In genomic region chr3:32455609-32456428, GRCh38 we compare ENCODE assay signal across 14 cellular contexts. TPM values are rescaled to one million over a fixed set of nuclear protein-coding genes. Genes with fewer than 3 reads are reported as not detected.
DNase-seq lines count a peak whose midpoint lies in the region; ATAC-seq and TF ChIP-seq lines count a peak whose summit lies in the region.
"Had no signal": no experiment of that assay in that cellular context is flagged by ENCODE, and none has a peak within 500 bp of the region (broad histone marks: within the 10 kb centered on the region; RNA-seq: fewer than 3 reads in every experiment).

No MANE protein-coding gene starts in this region.

- peak overlapping the region; percentile 21 for H3K4me3 ChIP-seq in OCI-LY7 (ENCODE audit: low read depth, low read length, poor library complexity, severe bottlenecking)
- peak overlapping the region; percentile 5 for H3K4me3 ChIP-seq in effector memory CD4-positive, alpha-beta T cell (ENCODE audit: insufficient read depth, low read depth, low read length, poor library complexity, severe bottlenecking)
- H3K4me3 ChIP-seq: right atrium auricular region, transverse colon had no signal

- H2AFZ ChIP-seq in OCI-LY7 (ENCODE audit: low read length) = no peak overlapping the region

- CTCF ChIA-PET in OCI-LY7 (lab: Charles Lee; ENCODE audit: unreplicated experiment) = interaction anchor here (1.1 to 1.2 kb wide), 3 partner anchors 18 to 31 kb away, joined by 3 to 4 read pairs (median 4); no protein-coding TSS in a partner anchor

- POLR2A ChIA-PET in OCI-LY7 (lab: Charles Lee) = interaction anchor here (0.5 to 7.7 kb wide), 6 partner anchors 8 to 35 kb away, joined by 3 to 101 read pairs (median 4); no protein-coding TSS in a partner anchor

- no peaks in the 10 kb centered on the region for H3K79me2 ChIP-seq in OCI-LY7 (ENCODE audit: insufficient read depth, low read depth, low read length)

- no peak overlapping the region for H3K27ac ChIP-seq in OCI-LY7 (ENCODE audit: low read depth, low read length, poor library complexity, severe bottlenecking)
- H3K27ac ChIP-seq in effector memory CD4-positive, alpha-beta T cell (ENCODE audit: insufficient read depth, low read length, poor library complexity, severe bottlenecking) = peak overlapping the region; percentile 96
- H3K27ac ChIP-seq: right atrium auricular region had no signal

- no peaks in the 10 kb centered on the region for H3K9me2 ChIP-seq in OCI-LY7 (ENCODE audit: insufficient read depth, low read length)

- H3K4me2 ChIP-seq in OCI-LY7 (ENCODE audit: low read length) = peak overlapping the region; percentile 65

- peak; percentile 54 for DNase-seq in activated CD8-positive, alpha-beta memory T cell treated with anti-CD3 and anti-CD28 coated beads for 24 hours
- no peak for DNase-seq in activated CD8-positive, alpha-beta memory T cell treated with anti-CD3 and anti-CD28 coated beads, Interleukin-2, amount 50 U/mL, for 4 hours
- no peak for DNase-seq in OCI-LY7 (ENCODE audit: low spot score)
- DNase-seq in effector memory CD4-positive, alpha-beta T cell = no peak
- DNase-seq in stimulated activated naive CD8-positive, alpha-beta T cell treated with anti-CD3 and anti-CD28 coated beads, Interleukin-15, Interleukin-2, amounts not matched to agents 100 U/mL and 50 U/mL, for 24 hours = peak; percentile 3
- DNase-seq in GF-D8 (lab: John Stamatoyannopoulos, UW) = no peak
- DNase-seq in superior temporal gyrus (ENCODE audit: extremely low spot score) = no peak
- DNase-seq in effector CD4-positive, alpha-beta T cell = no peak
- DNase-seq: ACHN, EL, KG1, NCI-H2081, transverse colon had no signal

- peaks cover 68% of the 10 kb centered on the region for H3K4me1 ChIP-seq in OCI-LY7 (ENCODE audit: insufficient read depth, low read length, poor library complexity, severe bottlenecking)
- peaks cover 59% of the 10 kb centered on the region for H3K4me1 ChIP-seq in effector memory CD4-positive, alpha-beta T cell (ENCODE audit: control insufficient read depth, insufficient read depth, low read length, poor library complexity, severe bottlenecking)
- H3K4me1 ChIP-seq: right atrium auricular region had no signal

- no peak for TF ChIP-seq CTCF in OCI-LY7 (conservative IDR thresholded peaks at IDR 0.05; ENCODE audit: low read length)

- no peak for ATAC-seq in stimulated activated naive CD8-positive, alpha-beta T cell treated with anti-CD3 and anti-CD28 coated beads, Interleukin-15, Interleukin-2, amounts not matched to agents 100 U/mL and 50 U/mL, for 24 hours

- no peaks in the 10 kb centered on the region for H4K20me1 ChIP-seq in OCI-LY7 (ENCODE audit: insufficient read depth, low read length)

- H3K36me3 ChIP-seq in OCI-LY7 (ENCODE audit: insufficient read depth, low read length) = peaks cover 7% of the 10 kb centered on the region; the same call in 1 of the 2 replicates
- peaks cover 12% of the 10 kb centered on the region for H3K36me3 ChIP-seq in effector memory CD4-positive, alpha-beta T cell (ENCODE audit: control insufficient read depth, insufficient read depth, low read length)
- H3K36me3 ChIP-seq: right atrium auricular region, transverse colon had no signal

- intact Hi-C loops in OCI-LY7 (cut with micrococcal nuclease; ENCODE audit: unreplicated experiment) = no loop called here

- BruUV-seq in OCI-LY7 (replicated peaks; lab: Mats Ljungman, UMichigan) = no TSS peak

- H3K27me3 ChIP-seq in effector memory CD4-positive, alpha-beta T cell (replicated peaks; ENCODE audit: control insufficient read depth, insufficient read depth, low read length, poor library complexity, severe bottlenecking) = no peaks in the 10 kb centered on the region
- H3K27me3 ChIP-seq: right atrium auricular region, transverse colon had no signal

- H3K9me3 ChIP-seq in OCI-LY7 (ENCODE audit: low read length) = no peaks in the 10 kb centered on the region
- no peaks in the 10 kb centered on the region for H3K9me3 ChIP-seq in effector memory CD4-positive, alpha-beta T cell (ENCODE audit: control insufficient read depth, low read length)
- H3K9me3 ChIP-seq: right atrium auricular region, transverse colon had no signal

RNA-seq across cellular contexts. Expression of gene CMTM6, which starts 46.8 kb away (rescaled TPM):
- 16.0 and 26.2 TPM in 2 replicates for total RNA-seq in OCI-LY7 (2014; rRNA removed; shearing (Covaris generic))
- 33.5 and 36.0 TPM in 2 replicates for total RNA-seq in OCI-LY7 (2022)

Comparison
In these comparisons a context has a peak if more than half of its experiments do, and no peak if none do; other contexts are left out.
1. DNase-seq: peak in activated CD8-positive, alpha-beta memory T cell treated with anti-CD3 and anti-CD28 coated beads for 24 hours (single experiment) and stimulated activated naive CD8-positive, alpha-beta T cell treated with anti-CD3 and anti-CD28 coated beads, Interleukin-15, Interleukin-2, amounts not matched to agents 100 U/mL and 50 U/mL, for 24 hours (single experiment); none in activated CD8-positive, alpha-beta memory T cell treated with anti-CD3 and anti-CD28 coated beads, Interleukin-2, amount 50 U/mL, for 4 hours (single experiment), OCI-LY7 (single experiment), effector memory CD4-positive, alpha-beta T cell (0 of 3), GF-D8 (single experiment), superior temporal gyrus (single experiment) and effector CD4-positive, alpha-beta T cell (single experiment).